Comparison of ENCODE assay signal across 20 cellular contexts in the genomic region with DNA sequence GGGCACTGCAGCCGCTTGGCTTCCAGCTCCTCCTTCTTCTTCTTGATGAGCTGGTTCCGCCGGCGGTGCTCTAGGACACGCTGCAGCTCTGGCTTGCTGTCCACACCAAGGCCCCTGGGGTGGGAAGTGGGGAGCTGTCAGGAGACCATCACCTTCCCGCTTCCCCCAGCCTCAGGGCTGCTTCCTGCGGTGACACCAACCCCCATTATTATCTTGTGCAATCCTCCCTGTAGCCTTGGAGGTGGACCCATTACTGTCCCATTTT. TPM values are rescaled to one million over a fixed set of nuclear protein-coding genes. Genes with fewer than 3 reads are reported as not detected.
A peak's percentile ranks its signal among the peaks of the same experiment; 100 is the strongest.
DNase-seq lines count a peak whose midpoint lies in the region; ATAC-seq and TF ChIP-seq lines count a peak whose summit lies in the region.
"Had no signal": no experiment of that assay in that cellular context is flagged by ENCODE, and none has a peak within 500 bp of the region (broad histone marks: within the 10 kb centered on the region; RNA-seq: fewer than 3 reads in every experiment).

No MANE protein-coding gene starts in this region.

- H3K9ac ChIP-seq in endodermal cell (ENCODE audit: extremely low read depth, low read length, poor library complexity, severe bottlenecking), result no peak overlapping the region

- no peaks in the 10 kb centered on the region for H3K27me3 ChIP-seq in right atrium auricular region
- H3K27me3 ChIP-seq in endodermal cell (ENCODE audit: control insufficient read depth, insufficient read depth, low read length, poor library complexity, severe bottlenecking), result no peaks in the 10 kb centered on the region
- H3K27me3 ChIP-seq in upper lobe of right lung, result no peaks in the 10 kb centered on the region
- H3K27me3 ChIP-seq: BE2C had no signal

- H3K27me3 Mint-ChIP-seq in endodermal cell (ENCODE audit: insufficient read depth), result peaks cover 3% of the 10 kb centered on the region

- H3K4me3 ChIP-seq in right atrium auricular region (no peak overlapping the region), endodermal cell (ENCODE audit: low read length) (no peak overlapping the region), upper lobe of right lung (no peak overlapping the region)
- H3K4me3 ChIP-seq: A549 had no signal

- ATAC-seq in Right ventricle myocardium superior (ENCODE audit: poor library complexity) (no peak), upper lobe of right lung (no peak), HG02763 (IDR thresholded peaks at IDR 0.05; ENCODE audit: unreplicated experiment) (no peak), GM18519 (IDR thresholded peaks at IDR 0.05; ENCODE audit: low FRiP score, unreplicated experiment) (no peak)
- ATAC-seq: A549 had no signal

- H3K27ac ChIP-seq in right atrium auricular region, result no peak overlapping the region
- no peak overlapping the region for H3K27ac ChIP-seq in endodermal cell (ENCODE audit: low read depth, low read length)
- no peak overlapping the region for H3K27ac ChIP-seq in upper lobe of right lung
- H3K27ac ChIP-seq: C4-2B, HL-60 had no signal

- WGBS in endodermal cell (ENCODE audit: insufficient coverage in 1 of 2, insufficient read length in 1 of 2), 2 experiments, result 96 to 97% methylated on average over 3 to 7 of the region's 7 CpGs

- peak; percentile 54 for DNase-seq in right atrium auricular region (ENCODE audit: low spot score)
- no peak for DNase-seq in Right ventricle myocardium superior
- peak; percentile 50 for DNase-seq in endodermal cell
- DNase-seq in mesenteric fat pad (ENCODE audit: low spot score), result peak; percentile 69
- peak; percentile 47 for DNase-seq in upper lobe of right lung
- DNase-seq in T-helper 2 cell, result no peak
- DNase-seq: BE2C; CD4-positive, alpha-beta memory T cell; COR-L47; DMS153; DMS79 treated with DMSO at 0.1 percent for 48 hours; EL; GOT3; HCEC 1CT; HFFc6 had no signal

- intact Hi-C loops in Right ventricle myocardium superior (cut with DNase I) (no loop called here), upper lobe of right lung (cut with DNase I) (loop anchor here (5.0 kb wide), 1 partner anchor 65 kb away; no protein-coding TSS in a partner anchor)

- H3K36me3 ChIP-seq in right atrium auricular region (peaks cover 10% of the 10 kb centered on the region), endodermal cell (ENCODE audit: control insufficient read depth, insufficient read depth, low read length) (no peaks in the 10 kb centered on the region), upper lobe of right lung (peaks cover 6% of the 10 kb centered on the region)
- H3K36me3 ChIP-seq: BE2C had no signal

- H3K9me3 ChIP-seq in right atrium auricular region, result peaks cover 0 to 3% of the 10 kb centered on the region in 2 donors
- peaks cover 6% of the 10 kb centered on the region for H3K9me3 ChIP-seq in endodermal cell (ENCODE audit: control insufficient read depth, low read length)
- H3K9me3 ChIP-seq in upper lobe of right lung, result no peaks in the 10 kb centered on the region
- H3K9me3 ChIP-seq: A549, BE2C had no signal

- H3K4me1 Mint-ChIP-seq in endodermal cell, result peaks cover 17% of the 10 kb centered on the region

- TF ChIP-seq CTCF in right atrium auricular region (IDR thresholded peaks at IDR 0.05), result no peak
- TF ChIP-seq CTCF in endodermal cell (conservative IDR thresholded peaks at IDR 0.05), result no peak
- TF ChIP-seq CTCF in upper lobe of right lung (IDR thresholded peaks at IDR 0.05), result no peak

- no peak overlapping the region for H3K27ac Mint-ChIP-seq in endodermal cell
- H3K27ac Mint-ChIP-seq: CD4-positive, alpha-beta memory T cell; HFFc6 had no signal

- H3K36me3 Mint-ChIP-seq in endodermal cell (ENCODE audit: low read depth), result no peaks in the 10 kb centered on the region
- H3K36me3 Mint-ChIP-seq: CD4-positive, alpha-beta memory T cell had no signal

- no peak overlapping the region for H3K4me3 Mint-ChIP-seq in endodermal cell
- H3K4me3 Mint-ChIP-seq: CD4-positive, alpha-beta memory T cell; HFFc6 had no signal

- peaks cover 0 to 7% of the 10 kb centered on the region in 2 donors for H3K4me1 ChIP-seq in right atrium auricular region
- peaks cover 5% of the 10 kb centered on the region for H3K4me1 ChIP-seq in endodermal cell (ENCODE audit: control insufficient read depth, insufficient read depth, low read length)
- no peaks in the 10 kb centered on the region for H3K4me1 ChIP-seq in upper lobe of right lung
- H3K4me1 ChIP-seq: BE2C had no signal

- peaks cover 7% of the 10 kb centered on the region for H3K9me3 Mint-ChIP-seq in endodermal cell
- H3K9me3 Mint-ChIP-seq: CD4-positive, alpha-beta memory T cell had no signal

RNA-seq across cellular contexts. Expression of gene FAM107A, which starts 10.0 kb away (rescaled TPM):
- total RNA-seq in right atrium auricular region (10 to 100 TPM; 76.5 to 80.7 TPM), Right ventricle myocardium superior (95.2 TPM), endodermal cell (not detected), mesenteric fat pad (39.2 TPM), upper lobe of right lung (91.5 TPM)
- polyA plus RNA-seq in endodermal cell (2013, experiment 1 of 2), result 2.4 TPM
- 2.2 TPM for polyA plus RNA-seq in endodermal cell (2013, experiment 2 of 2)
- total RNA-seq: CD4-positive, alpha-beta memory T cell had no signal
- polyA plus RNA-seq: CD4-positive, alpha-beta memory T cell had no signal

RNA-seq across cellular contexts. Expression of gene ACOX2, which starts 30.2 kb away (rescaled TPM):
- total RNA-seq in right atrium auricular region, result 10 to 100 TPM; 11.5 to 30.2 TPM
- total RNA-seq in Right ventricle myocardium superior, result 33.3 TPM
- total RNA-seq in endodermal cell, result 1 to 10 TPM; 6.6 to 9.8 TPM
- polyA plus RNA-seq in endodermal cell (2013, experiment 1 of 2), result 6.2 TPM
- polyA plus RNA-seq in endodermal cell (2013, experiment 2 of 2), result 6.3 TPM
- 18.8 TPM for total RNA-seq in mesenteric fat pad
- 20.1 TPM for total RNA-seq in upper lobe of right lung
- total RNA-seq: CD4-positive, alpha-beta memory T cell had no signal
- polyA plus RNA-seq: CD4-positive, alpha-beta memory T cell had no signal

Comparison
In these comparisons a context has a peak if more than half of its experiments do, and no peak if none do; other contexts are left out.
1. DNase-seq: peak in right atrium auricular region (single experiment), endodermal cell (single experiment), mesenteric fat pad (single experiment) and upper lobe of right lung (single experiment); none in Right ventricle myocardium superior (single experiment) and T-helper 2 cell (0 of 5).
2. RNA of gene FAM107A, which starts 10.0 kb away (total RNA-seq): 95.2 TPM in Right ventricle myocardium superior (single experiment), 91.5 TPM in upper lobe of right lung (single experiment), 76.5 to 80.7 TPM in right atrium auricular region and 39.2 TPM in mesenteric fat pad (single experiment); not detected in endodermal cell; every median in the first group is over 10 times any median in the second.